In the genomic region with DNA sequence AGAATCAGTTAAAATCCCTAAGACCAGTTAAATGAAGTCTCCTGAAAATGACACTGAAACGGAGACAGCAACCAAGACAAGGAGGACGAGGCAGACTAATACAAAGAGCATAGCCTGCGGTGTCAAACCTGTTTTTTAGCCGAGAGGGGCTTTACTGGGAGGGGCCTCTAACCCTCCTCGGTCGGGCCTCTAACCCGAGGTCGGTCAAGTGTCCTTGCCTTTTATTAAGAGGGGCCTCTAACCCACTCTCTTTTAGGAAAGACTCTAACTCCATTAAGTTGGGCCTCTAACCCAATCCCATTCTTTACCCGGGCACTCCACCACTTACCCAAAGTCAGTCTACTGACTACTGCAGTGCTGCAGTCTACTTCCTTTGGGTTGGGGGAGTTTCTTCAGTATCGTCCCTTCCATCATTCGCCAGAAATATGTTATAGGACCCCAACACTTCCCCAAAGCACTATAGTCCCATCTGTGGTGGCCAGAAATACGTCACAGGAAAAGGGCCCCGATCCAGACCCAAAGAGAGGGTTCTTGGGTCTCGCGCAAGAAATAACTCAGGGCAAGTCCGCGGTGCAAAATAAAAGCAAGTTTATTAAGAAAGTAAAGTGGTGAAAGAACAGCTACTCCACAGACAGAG, we compare ENCODE assay signal across 8 cellular contexts. TPM values are rescaled to one million over a fixed set of nuclear protein-coding genes. Genes with fewer than 3 reads are reported as not detected.
DNase-seq lines count a peak whose midpoint lies in the region; ATAC-seq and TF ChIP-seq lines count a peak whose summit lies in the region.

No MANE protein-coding gene starts in this region.

- H3K9me3 ChIP-seq in right lobe of liver (no peaks in the 10 kb centered on the region), thoracic aorta (no peaks in the 10 kb centered on the region)

- H3K27ac ChIP-seq in right lobe of liver (peak overlapping the region; percentile 90 to 99 (median 93)), thoracic aorta (peak overlapping the region; percentile 85 to 93)

- no peak for TF ChIP-seq POLR2A in right lobe of liver (IDR thresholded peaks at IDR 0.05)

- intact Hi-C loops in right lobe of liver (cut with DNase I): no loop called here

- H3K36me3 ChIP-seq in right lobe of liver (no peaks in the 10 kb centered on the region), thoracic aorta (no peaks in the 10 kb centered on the region)

- no peaks in the 10 kb centered on the region for H3K9me3 Mint-ChIP-seq in activated T-helper 17 cell treated with anti-CD3 and anti-CD28 coated beads, Interleukin-2, amount 50 U/mL, for 72 hours

- H3K4me1 ChIP-seq in right lobe of liver (peaks cover 0 to 8% (median 0%) of the 10 kb centered on the region in 4 donors), thoracic aorta (ENCODE audit: control insufficient read depth in 1 of 2, low read depth in 2 of 2) (peaks cover 13 to 30% of the 10 kb centered on the region in 2 donors)

- peaks cover 20% of the 10 kb centered on the region for H3K36me3 Mint-ChIP-seq in activated T-helper 17 cell treated with anti-CD3 and anti-CD28 coated beads, Interleukin-2, amount 50 U/mL, for 72 hours (ENCODE audit: low read depth)

- no peaks in the 10 kb centered on the region for H3K27me3 ChIP-seq in right lobe of liver
- no peaks in the 10 kb centered on the region for H3K27me3 ChIP-seq in thoracic aorta (replicated peaks; ENCODE audit: insufficient read depth)

- 58% methylated on average over 14 of the region's 17 CpGs for WGBS in right lobe of liver (ENCODE audit: insufficient coverage, low coverage, low lambda C conversion rate, missing lambda C conversion rate)

- TF ChIP-seq CTCF in right lobe of liver (IDR thresholded peaks at IDR 0.05) (no peak), thoracic aorta (IDR thresholded peaks at IDR 0.05) (no peak)

- H3K27me3 Mint-ChIP-seq in activated T-helper 17 cell treated with anti-CD3 and anti-CD28 coated beads, Interleukin-2, amount 50 U/mL, for 72 hours: no peaks in the 10 kb centered on the region

- H3K27ac Mint-ChIP-seq in activated T-helper 17 cell treated with anti-CD3 and anti-CD28 coated beads, Interleukin-2, amount 50 U/mL, for 72 hours: peak overlapping the region; percentile 100

- peak overlapping the region; percentile 81 for H3K4me3 Mint-ChIP-seq in activated T-helper 17 cell treated with anti-CD3 and anti-CD28 coated beads, Interleukin-2, amount 50 U/mL, for 72 hours

- H3K4me3 ChIP-seq in right lobe of liver (peak overlapping the region in 1 of 3 donors; percentile 56), thoracic aorta (peak overlapping the region; percentile 78)

- no peak for ATAC-seq in activated T-helper 17 cell treated with anti-CD3 and anti-CD28 coated beads, Interleukin-2, amount 50 U/mL, for 72 hours (replicated peaks)
- ATAC-seq in right lobe of liver (no peak), thoracic aorta (ENCODE audit: insufficient number of reproducible peaks, low FRiP score, low read depth) (no peak), GM21367 (IDR thresholded peaks at IDR 0.05; ENCODE audit: unreplicated experiment) (no peak)

- peak; percentile 64 for DNase-seq in activated CD8-positive, alpha-beta memory T cell treated with anti-CD3 and anti-CD28 coated beads for 24 hours
- DNase-seq in activated CD8-positive, alpha-beta memory T cell treated with anti-CD3 and anti-CD28 coated beads, Interleukin-2, amount 50 U/mL, for 48 hours: no peak
- no peak for DNase-seq in right lobe of liver
- DNase-seq in thoracic aorta (ENCODE audit: low spot score): no peak
- no peak for DNase-seq in germinal center (ENCODE audit: low spot score)
- DNase-seq in superior temporal gyrus (ENCODE audit: extremely low spot score): no peak

- peaks cover 33% of the 10 kb centered on the region for H3K4me1 Mint-ChIP-seq in activated T-helper 17 cell treated with anti-CD3 and anti-CD28 coated beads, Interleukin-2, amount 50 U/mL, for 72 hours

RNA-seq across cellular contexts. Expression of a gene that starts 39.2 kb away (rescaled TPM):
- total RNA-seq in activated T-helper 17 cell treated with anti-CD3 and anti-CD28 coated beads, Interleukin-2, amount 50 U/mL, for 72 hours: 1 to 10 TPM; 1.7 to 2.5 TPM
- total RNA-seq in right lobe of liver: 10 to 100 TPM; 10.9 to 31.8 (median 13.2) TPM
- total RNA-seq in thoracic aorta: 10 to 100 TPM in 1 of 2 donors, 1 to 10 TPM in 1; 3.5 to 21.0 TPM
